In the genomic region with DNA sequence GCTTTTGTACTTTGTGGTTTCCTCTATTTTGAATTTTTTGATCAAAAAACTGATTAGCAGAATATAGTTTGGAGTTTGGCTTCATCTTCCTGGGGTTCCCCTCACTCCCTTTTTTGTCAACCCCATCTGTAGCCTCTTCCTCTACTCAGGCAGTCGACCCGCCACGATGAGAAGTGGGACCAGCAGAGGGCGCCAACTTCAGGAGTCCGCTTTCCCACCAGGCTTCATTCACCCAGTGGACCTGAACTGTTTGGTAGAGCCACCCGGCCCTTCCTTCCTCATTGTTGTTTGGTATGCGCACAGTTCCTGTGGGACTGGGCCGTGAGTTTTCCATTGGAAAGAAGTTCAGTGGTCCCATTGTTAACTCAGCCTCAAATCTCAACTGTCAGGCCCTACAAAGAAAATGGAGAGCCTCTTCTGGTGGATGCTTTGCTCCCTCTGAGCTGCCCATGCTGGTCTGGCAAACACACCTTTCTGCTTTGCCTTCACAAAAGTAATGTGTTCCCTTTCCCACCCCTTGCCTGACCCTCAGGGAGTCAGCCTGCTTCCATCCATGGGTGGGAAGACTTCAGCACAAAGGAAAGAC, we compare ENCODE assay signal across 1 cellular context.
A peak's percentile ranks its signal among the peaks of the same experiment; 100 is the strongest.
TF ChIP-seq lines count a peak whose summit lies in the region.

No MANE protein-coding gene starts in this region.

TF ChIP-seq in K562, 482 proteins besides CTCF, POLR2A, EP300 and RAD21:
- peak; percentile 62 for TF ChIP-seq SMC3 (conservative IDR thresholded peaks at IDR 0.05; ENCODE audit: insufficient read depth, low read depth, low read length)
- 0 out of 2 replicates have a peak, but pooled peaks have one; percentile 9 for TF ChIP-seq SPI1 (IDR thresholded peaks at IDR 0.05; ENCODE audit: borderline replicate concordance, low read depth, low read length)
- peak; percentile 92 for TF ChIP-seq CTCFL (IDR thresholded peaks at IDR 0.05; ENCODE audit: borderline replicate concordance, insufficient read depth, low read depth, low read length, poor library complexity, severe bottlenecking)
- no peak for TF ChIP-seq NCOA4 (IDR thresholded peaks at IDR 0.05; ENCODE audit: partially characterized antibody)
- 0 out of 2 replicates have a peak, but pooled peaks have one; percentile 5 for TF ChIP-seq TEAD4 (IDR thresholded peaks at IDR 0.05; ENCODE audit: low read length)
- TF ChIP-seq TEAD4 (CRISPR knock-in tag; IDR thresholded peaks at IDR 0.05; ENCODE audit: borderline replicate concordance) = no peak
- no peak for TF ChIP-seq NR4A1 (CRISPR knock-in tag; IDR thresholded peaks at IDR 0.05)
- no peak for TF ChIP-seq NR4A1 (tag; IDR thresholded peaks at IDR 0.05)
- TF ChIP-seq CC2D1A (IDR thresholded peaks at IDR 0.05) = 0 out of 2 replicates have a peak, but pooled peaks have one; percentile 44
- TF ChIP-seq, protein P1, sequence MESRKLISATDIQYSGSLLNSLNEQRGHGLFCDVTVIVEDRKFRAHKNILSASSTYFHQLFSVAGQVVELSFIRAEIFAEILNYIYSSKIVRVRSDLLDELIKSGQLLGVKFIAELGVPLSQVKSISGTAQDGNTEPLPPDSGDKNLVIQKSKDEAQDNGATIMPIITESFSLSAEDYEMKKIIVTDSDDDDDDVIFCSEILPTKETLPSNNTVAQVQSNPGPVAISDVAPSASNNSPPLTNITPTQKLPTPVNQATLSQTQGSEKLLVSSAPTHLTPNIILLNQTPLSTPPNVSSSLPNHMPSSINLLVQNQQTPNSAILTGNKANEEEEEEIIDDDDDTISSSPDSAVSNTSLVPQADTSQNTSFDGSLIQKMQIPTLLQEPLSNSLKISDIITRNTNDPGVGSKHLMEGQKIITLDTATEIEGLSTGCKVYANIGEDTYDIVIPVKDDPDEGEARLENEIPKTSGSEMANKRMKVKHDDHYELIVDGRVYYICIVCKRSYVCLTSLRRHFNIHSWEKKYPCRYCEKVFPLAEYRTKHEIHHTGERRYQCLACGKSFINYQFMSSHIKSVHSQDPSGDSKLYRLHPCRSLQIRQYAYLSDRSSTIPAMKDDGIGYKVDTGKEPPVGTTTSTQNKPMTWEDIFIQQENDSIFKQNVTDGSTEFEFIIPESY (CRISPR knock-in tag; IDR thresholded peaks at IDR 0.05) = peak; percentile 98
- TF ChIP-seq, protein P2, sequence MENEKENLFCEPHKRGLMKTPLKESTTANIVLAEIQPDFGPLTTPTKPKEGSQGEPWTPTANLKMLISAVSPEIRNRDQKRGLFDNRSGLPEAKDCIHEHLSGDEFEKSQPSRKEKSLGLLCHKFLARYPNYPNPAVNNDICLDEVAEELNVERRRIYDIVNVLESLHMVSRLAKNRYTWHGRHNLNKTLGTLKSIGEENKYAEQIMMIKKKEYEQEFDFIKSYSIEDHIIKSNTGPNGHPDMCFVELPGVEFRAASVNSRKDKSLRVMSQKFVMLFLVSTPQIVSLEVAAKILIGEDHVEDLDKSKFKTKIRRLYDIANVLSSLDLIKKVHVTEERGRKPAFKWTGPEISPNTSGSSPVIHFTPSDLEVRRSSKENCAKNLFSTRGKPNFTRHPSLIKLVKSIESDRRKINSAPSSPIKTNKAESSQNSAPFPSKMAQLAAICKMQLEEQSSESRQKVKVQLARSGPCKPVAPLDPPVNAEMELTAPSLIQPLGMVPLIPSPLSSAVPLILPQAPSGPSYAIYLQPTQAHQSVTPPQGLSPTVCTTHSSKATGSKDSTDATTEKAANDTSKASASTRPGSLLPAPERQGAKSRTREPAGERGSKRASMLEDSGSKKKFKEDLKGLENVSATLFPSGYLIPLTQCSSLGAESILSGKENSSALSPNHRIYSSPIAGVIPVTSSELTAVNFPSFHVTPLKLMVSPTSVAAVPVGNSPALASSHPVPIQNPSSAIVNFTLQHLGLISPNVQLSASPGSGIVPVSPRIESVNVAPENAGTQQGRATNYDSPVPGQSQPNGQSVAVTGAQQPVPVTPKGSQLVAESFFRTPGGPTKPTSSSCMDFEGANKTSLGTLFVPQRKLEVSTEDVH (IDR thresholded peaks at IDR 0.05; ENCODE audit: low read depth, partially characterized antibody) = peak; percentile 16
- TF ChIP-seq KLF6 (CRISPR knock-in tag; IDR thresholded peaks at IDR 0.05; ENCODE audit: borderline replicate concordance) = no peak
- 0 out of 2 replicates have a peak, but pooled peaks have one; percentile 10 for TF ChIP-seq POLR2H (tag; IDR thresholded peaks at IDR 0.05; ENCODE audit: low read depth)
- TF ChIP-seq ZNF79 (CRISPR knock-in tag; IDR thresholded peaks at IDR 0.05; ENCODE audit: low read depth) = no peak
- no peak for TF ChIP-seq POLR3A (IDR thresholded peaks at IDR 0.05; ENCODE audit: borderline replicate concordance, extremely low read depth, insufficient read depth, insufficient read length)
- TF ChIP-seq ZZZ3 (IDR thresholded peaks at IDR 0.05) = peak; percentile 40; the same call in 1 of the 2 replicates
